ENCODE assay signal across 34 cellular contexts in genomic region chr12:59792647-59793046, GRCh38.
"Had no signal": no experiment of that assay in that cellular context is flagged by ENCODE, and none has a peak within 500 bp of the region (broad histone marks: within the 10 kb centered on the region; RNA-seq: fewer than 3 reads in every experiment).

No MANE protein-coding gene starts in this region.

- DNase-seq: Karpas-422, Kasumi-1, KG1, MG63, MM.1S, MV-4-11, NCI-H1048, NCI-H1092, NCI-H1092 treated with DMSO at 0.1 percent for 48 hours, NCI-H1105, NCI-H1105 treated with DMSO at 0.1 percent for 48 hours, NCI-H1417, NCI-H1417 treated with DMSO at 0.1 percent for 48 hours, NCI-H1436, NCI-H1436 treated with DMSO at 0.1 percent for 48 hours, NCI-H146, NCI-H1694, NCI-H1694 treated with DMSO at 0.1 percent for 48 hours, NCI-H187, NCI-H187 treated with DMSO at 0.1 percent for 48 hours, NCI-H1930, NCI-H2029, NCI-H2029 treated with DMSO at 0.1 percent for 48 hours, NCI-H2081, NCI-H2081 treated with DMSO at 0.1 percent for 48 hours, NCI-H2107, NCI-H2171, NCI-H2171 treated with DMSO at 0.1 percent for 48 hours, NCI-H2227 treated with DMSO at 0.1 percent for 48 hours, NCI-H226, NCI-H345, NCI-H446, NCI-H446 treated with DMSO at 0.1 percent for 48 hours, NCI-H510A had no signal
